ENCODE assay signal across 8 cellular contexts in the genomic region with DNA sequence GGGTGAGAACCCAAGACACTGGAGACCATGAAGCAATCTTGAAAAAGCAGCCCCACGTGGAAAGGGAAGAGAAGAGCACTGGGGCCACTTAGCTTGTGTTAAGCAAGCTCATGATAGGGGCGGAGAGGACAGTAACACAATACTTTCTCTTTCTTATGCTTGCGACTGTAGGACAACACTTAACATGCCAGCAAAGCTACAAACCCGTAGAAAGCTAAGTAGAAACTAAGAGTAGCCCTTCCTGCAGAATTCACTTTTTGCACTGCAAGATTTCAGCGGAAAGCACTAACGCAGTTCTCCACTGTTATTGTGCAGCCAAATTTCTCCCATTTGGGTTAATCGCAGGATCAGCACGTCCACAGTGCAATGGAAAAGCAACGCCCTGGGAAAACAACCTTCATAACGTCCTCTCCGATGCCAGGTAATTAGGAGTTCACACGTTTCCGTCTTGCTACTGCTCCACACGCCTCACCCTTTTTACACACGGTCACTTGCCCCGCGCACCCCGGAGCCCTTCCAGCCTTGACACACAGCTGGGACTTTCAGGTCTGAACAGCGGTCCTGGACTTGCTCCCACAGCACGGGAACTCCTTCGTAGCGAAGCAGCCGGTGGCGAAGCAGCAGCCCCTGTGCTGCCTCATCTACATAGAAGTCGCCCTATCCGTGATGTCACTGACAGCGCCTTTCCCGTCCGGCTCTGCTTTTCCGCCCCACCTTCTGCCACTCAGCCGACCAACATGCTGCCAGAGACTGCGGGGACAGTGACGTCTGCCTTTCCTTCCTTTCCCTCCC.
DNase-seq lines count a peak whose midpoint lies in the region; TF ChIP-seq lines count a peak whose summit lies in the region.

No MANE protein-coding gene starts in this region.

- no peaks in the 10 kb centered on the region for H3K36me3 ChIP-seq in ovary
- H3K36me3 ChIP-seq in thyroid gland, result no peaks in the 10 kb centered on the region

- no peaks in the 10 kb centered on the region for H3K4me1 ChIP-seq in ovary (ENCODE audit: insufficient read depth)
- peaks cover 10 to 15% of the 10 kb centered on the region in 2 donors for H3K4me1 ChIP-seq in thyroid gland

- peak overlapping the region; percentile 42 for H3K4me3 ChIP-seq in ovary
- peak overlapping the region in 1 of 3 donors; percentile 24 for H3K4me3 ChIP-seq in thyroid gland (replicated peaks in 1 of 3)

- TF ChIP-seq CTCF in ovary (IDR thresholded peaks at IDR 0.05), result no peak
- TF ChIP-seq CTCF in thyroid gland (IDR thresholded peaks at IDR 0.05), result no peak

- no peaks in the 10 kb centered on the region for H3K27me3 ChIP-seq in ovary
- peaks cover 4% of the 10 kb centered on the region for H3K27me3 ChIP-seq in thyroid gland

- H3K27ac ChIP-seq in ovary (no peak overlapping the region), thyroid gland (peak overlapping the region in 2 of 3 donors; percentile 20 to 52)

- TF ChIP-seq EP300 in ovary (IDR thresholded peaks at IDR 0.05), result no peak

- DNase-seq in Daoy (ENCODE audit: low read depth) (peak; percentile 95), GOT3 (lab: John Stamatoyannopoulos, UW) (peak; percentile 55), LoVo (ENCODE audit: low spot score) (peak; percentile 89), SK-MEL-5 (ENCODE audit: low read depth, low spot score) (peak; percentile 99), head of caudate nucleus (peak in 40 of 42 donors; percentile 8 to 80 (median 48)), ovary (peak; percentile 40 to 73 (median 54)), thyroid gland (peak; percentile 30 to 51)
- DNase-seq in activated naive CD4-positive, alpha-beta T cell treated with anti-CD3 and anti-CD28 coated beads, Interleukin-2, amount 50 U/mL, for 16 hours, result peak; percentile 73

- 0% methylated on average over 33 of the region's 33 CpGs for WGBS in ovary, 3 donors
- WGBS in thyroid gland, 2 donors, result 2% methylated on average over 33 of the region's 33 CpGs

- H3K9me3 ChIP-seq in ovary, result no peaks in the 10 kb centered on the region
- no peaks in the 10 kb centered on the region for H3K9me3 ChIP-seq in thyroid gland

- intact Hi-C loops in head of caudate nucleus (cut with DNase I), result no loop called here
- intact Hi-C loops in ovary (cut with DNase I), result no loop called here
- intact Hi-C loops in thyroid gland (cut with DNase I), result no loop called here

- TF ChIP-seq POLR2A in ovary (IDR thresholded peaks at IDR 0.05) (no peak), thyroid gland (IDR thresholded peaks at IDR 0.05) (peak in 1 of 2 donors; percentile 46)

- in situ Hi-C loops in SK-MEL-5 (cut with HindIII; ENCODE audit: low pct_unique_long_range_greater_than_20kb, low sequenced_read_pairs), result no loop called here

Comparison
In these comparisons a context has a peak if more than half of its experiments do, and no peak if none do; other contexts are left out.
1. DNase-seq: peak in every context shown above with its lines; median percentile 99 in SK-MEL-5; 95 in Daoy; 89 in LoVo; 73 in activated naive CD4-positive, alpha-beta T cell treated with anti-CD3 and anti-CD28 coated beads, Interleukin-2, amount 50 U/mL, for 16 hours; 55 in GOT3; 54 in ovary; 48 in head of caudate nucleus; 40 in thyroid gland.
2. H3K27ac ChIP-seq: peak in thyroid gland (2 of 3); none in ovary (0 of 2).